In the genomic region with DNA sequence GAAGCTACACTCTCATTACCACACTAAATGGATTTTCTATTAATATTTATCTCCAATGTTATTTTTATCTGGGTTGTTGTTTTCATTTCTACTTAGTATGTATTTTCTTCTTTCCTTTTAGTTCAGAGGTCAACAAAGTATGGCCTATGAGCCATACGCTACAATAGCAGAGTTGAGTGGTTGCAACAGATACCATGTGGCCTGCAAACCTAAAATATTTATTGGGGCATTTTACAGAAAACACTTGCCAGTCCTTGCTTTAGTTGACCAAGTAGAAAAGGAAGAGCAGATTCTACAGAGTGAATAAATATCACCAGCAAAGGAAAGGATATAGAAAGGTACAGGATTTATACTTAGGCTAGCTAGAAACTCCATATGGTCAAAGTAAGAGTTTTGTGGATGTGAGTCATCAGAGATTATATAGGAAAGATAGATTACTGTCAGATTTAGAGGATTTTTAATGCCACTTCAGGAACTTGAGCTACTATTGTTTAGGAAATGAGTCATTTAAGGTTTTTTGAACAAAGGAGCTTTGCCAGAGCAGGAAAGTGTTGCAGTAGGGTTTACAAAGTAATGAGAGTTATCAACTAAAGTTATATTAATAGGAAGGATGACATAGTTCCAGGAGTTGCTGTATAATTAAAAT, we compare ENCODE assay signal across 10 cellular contexts.
A peak's percentile ranks its signal among the peaks of the same experiment; 100 is the strongest.
DNase-seq lines count a peak whose midpoint lies in the region; TF ChIP-seq lines count a peak whose summit lies in the region.
"Had no signal": no experiment of that assay in that cellular context is flagged by ENCODE, and none has a peak within 500 bp of the region (broad histone marks: within the 10 kb centered on the region; RNA-seq: fewer than 3 reads in every experiment).

No MANE protein-coding gene starts in this region.

- DNase-seq in ELR (ENCODE audit: low read depth) (peak; percentile 90), MV-4-11 (lab: John Stamatoyannopoulos, UW) (peak; percentile 88), astrocyte of the hippocampus (ENCODE audit: low read depth, low spot score) (peak; percentile 54), hippocampal formation (lab: John Stamatoyannopoulos, UW) (no peak), head of caudate nucleus (no peak), tibial artery (no peak), NCI-H146 treated with DMSO at 0.1 percent for 48 hours (lab: John Stamatoyannopoulos, UW; ENCODE audit: unreplicated experiment) (no peak)
- DNase-seq: NCI-H1436 had no signal

- H3K4me3 ChIP-seq in mesodermal cell (ENCODE audit: extremely low read depth, insufficient read depth, low read length, poor library complexity, severe bottlenecking), result no peak overlapping the region
- H3K4me3 ChIP-seq in tibial artery, result no peak overlapping the region
- H3K4me3 ChIP-seq: coronary artery had no signal

- intact Hi-C loops in head of caudate nucleus (cut with DNase I) (no loop called here), tibial artery (cut with DNase I; ENCODE audit: low total_unique reads) (no loop called here)

- no peak for TF ChIP-seq CTCF in tibial artery (IDR thresholded peaks at IDR 0.05)

- no CpG with 5 or more reads among the region's 1 CpG for WGBS in mesodermal cell (ENCODE audit: insufficient coverage in 2 of 2), 2 experiments

- H3K36me3 ChIP-seq in mesodermal cell (ENCODE audit: control insufficient read depth, insufficient read depth, low read length), result no peaks in the 10 kb centered on the region
- H3K36me3 ChIP-seq in tibial artery, result peaks cover 0 to 7% (median 0%) of the 10 kb centered on the region in 3 donors

- peaks cover 0 to 3% of the 10 kb centered on the region in 2 donors for H3K27me3 ChIP-seq in tibial artery

- peak overlapping the region; percentile 65 for H3K27ac ChIP-seq in mesodermal cell (ENCODE audit: low read depth, low read length, severe bottlenecking)
- no peak overlapping the region for H3K27ac ChIP-seq in tibial artery
- H3K27ac ChIP-seq: coronary artery had no signal

- H3K9me3 ChIP-seq in mesodermal cell (ENCODE audit: control insufficient read depth, low read length) (no peaks in the 10 kb centered on the region), tibial artery (peaks cover 0 to 3% (median 0%) of the 10 kb centered on the region in 3 donors)

- H3K4me1 ChIP-seq in mesodermal cell (ENCODE audit: control insufficient read depth, insufficient read depth, low read length, poor library complexity, severe bottlenecking) (peaks cover 17% of the 10 kb centered on the region), tibial artery (peaks cover 0 to 33% (median 4%) of the 10 kb centered on the region in 4 donors)

Comparison
In these comparisons a context has a peak if more than half of its experiments do, and no peak if none do; other contexts are left out.
1. DNase-seq: peak in ELR (single experiment), MV-4-11 (single experiment) and astrocyte of the hippocampus (single experiment); none in hippocampal formation (0 of 2), head of caudate nucleus (0 of 42), tibial artery (0 of 2) and NCI-H146 treated with DMSO at 0.1 percent for 48 hours (single experiment).